Comparison of ENCODE assay signal across 8 cellular contexts in genomic region chr6:31969712-31970603, GRCh38. TPM values are rescaled to one million over a fixed set of nuclear protein-coding genes. Genes with fewer than 3 reads are reported as not detected.
DNase-seq lines count a peak whose midpoint lies in the region; ATAC-seq and TF ChIP-seq lines count a peak whose summit lies in the region.

No MANE protein-coding gene starts in this region.

- DNase-seq in activated CD4-positive, alpha-beta T cell treated with anti-CD3 and anti-CD28 coated beads for 36 hours, result no peak
- no peak for DNase-seq in activated CD4-positive, alpha-beta T cell treated with anti-CD3 and anti-CD28 coated beads for 1 hour
- DNase-seq in fibroblast of villous mesenchyme (ENCODE audit: low read depth) (peak; percentile 18), NCI-H510A treated with DMSO at 0.1 percent for 48 hours (lab: John Stamatoyannopoulos, UW) (no peak), uterus (no peak)
- DNase-seq in stimulated activated effector memory CD8-positive, alpha-beta T cell treated with anti-CD3 and anti-CD28 coated beads, Interleukin-12 subunit alpha, Interleukin-12 subunit beta, amount 100 ng/mL, for 72 hours (ENCODE audit: low spot score in 2 of 2), result no peak
- DNase-seq in stimulated activated CD4-positive, alpha-beta T cell treated with anti-CD3 and anti-CD28 coated beads, Interleukin-2, amount 100 ng/mL, for 24 hours, result no peak

- no peak for TF ChIP-seq CTCF in VCaP (conservative IDR thresholded peaks at IDR 0.05)
- no peak for TF ChIP-seq CTCF in fibroblast of villous mesenchyme (IDR thresholded peaks at IDR 0.05; ENCODE audit: insufficient read depth, low read depth, low read length)
- TF ChIP-seq CTCF in uterus (IDR thresholded peaks at IDR 0.05), result no peak

- peak overlapping the region; percentile 81 for H3K27ac Mint-ChIP-seq in activated CD4-positive, alpha-beta T cell treated with anti-CD3 and anti-CD28 coated beads for 36 hours
- peak overlapping the region; percentile 99 for H3K27ac Mint-ChIP-seq in stimulated activated effector memory CD8-positive, alpha-beta T cell treated with anti-CD3 and anti-CD28 coated beads, Interleukin-12 subunit alpha, Interleukin-12 subunit beta, amount 100 ng/mL, for 72 hours

- H3K27me3 ChIP-seq in uterus, result no peaks in the 10 kb centered on the region

- peaks cover 0 to 5% of the 10 kb centered on the region in 2 donors for H3K4me1 ChIP-seq in uterus

- no peak for ATAC-seq in activated CD4-positive, alpha-beta T cell treated with anti-CD3 and anti-CD28 coated beads for 36 hours
- ATAC-seq in stimulated activated effector memory CD8-positive, alpha-beta T cell treated with anti-CD3 and anti-CD28 coated beads, Interleukin-12 subunit alpha, Interleukin-12 subunit beta, amount 100 ng/mL, for 72 hours, result no peak

- H3K9me3 ChIP-seq in uterus, result no peaks in the 10 kb centered on the region

- no peaks in the 10 kb centered on the region for H3K27me3 Mint-ChIP-seq in activated CD4-positive, alpha-beta T cell treated with anti-CD3 and anti-CD28 coated beads for 36 hours

- CTCF ChIA-PET in activated CD4-positive, alpha-beta T cell treated with anti-CD3 and anti-CD28 coated beads for 36 hours (lab: Charles Lee), result interaction anchor here (0.6 to 1.5 kb wide), 3 partner anchors 10 to 18 kb away, joined by 3 to 4 read pairs (median 3); no protein-coding TSS in a partner anchor

- H3K4me3 Mint-ChIP-seq in activated CD4-positive, alpha-beta T cell treated with anti-CD3 and anti-CD28 coated beads for 36 hours, result peak overlapping the region; percentile 96
- H3K4me3 Mint-ChIP-seq in stimulated activated effector memory CD8-positive, alpha-beta T cell treated with anti-CD3 and anti-CD28 coated beads, Interleukin-12 subunit alpha, Interleukin-12 subunit beta, amount 100 ng/mL, for 72 hours, result peak overlapping the region; percentile 85

- intact Hi-C loops in activated CD4-positive, alpha-beta T cell treated with anti-CD3 and anti-CD28 coated beads for 36 hours (cut with DNase I, micrococcal nuclease), result loop anchor here (10.0 kb wide), 4 partner anchors 225 to 1305 kb away; partner anchors contain the start of genes B3GALT4 (in 1 of the 2), GPSM3 (in 1 of the 2), HSD17B8 (in 1 of the 2) and PBX2 (in 1 of the 2)
- intact Hi-C loops in uterus (cut with DNase I; ENCODE audit: low total_unique reads), result no loop called here

- no peak for TF ChIP-seq POLR2A in uterus (IDR thresholded peaks at IDR 0.05)

- H3K9me3 Mint-ChIP-seq in activated CD4-positive, alpha-beta T cell treated with anti-CD3 and anti-CD28 coated beads for 36 hours (ENCODE audit: low read depth), result no peaks in the 10 kb centered on the region
- H3K9me3 Mint-ChIP-seq in stimulated activated effector memory CD8-positive, alpha-beta T cell treated with anti-CD3 and anti-CD28 coated beads, Interleukin-12 subunit alpha, Interleukin-12 subunit beta, amount 100 ng/mL, for 72 hours, result no peaks in the 10 kb centered on the region

- peaks cover 43% of the 10 kb centered on the region for H3K4me1 Mint-ChIP-seq in activated CD4-positive, alpha-beta T cell treated with anti-CD3 and anti-CD28 coated beads for 36 hours
- peaks cover 65% of the 10 kb centered on the region for H3K4me1 Mint-ChIP-seq in stimulated activated effector memory CD8-positive, alpha-beta T cell treated with anti-CD3 and anti-CD28 coated beads, Interleukin-12 subunit alpha, Interleukin-12 subunit beta, amount 100 ng/mL, for 72 hours

- H3K4me3 ChIP-seq in fibroblast of villous mesenchyme (ENCODE audit: low read depth, low read length), result peak overlapping the region; percentile 61
- no peak overlapping the region for H3K4me3 ChIP-seq in uterus

- H3K27ac ChIP-seq in VCaP (peak overlapping the region; percentile 85; the same call in 1 of the 2 replicates), uterus (peak overlapping the region in 1 of 2 donors; percentile 94)

- no peaks in the 10 kb centered on the region for H3K36me3 ChIP-seq in uterus

- peaks cover 38% of the 10 kb centered on the region for H3K36me3 Mint-ChIP-seq in activated CD4-positive, alpha-beta T cell treated with anti-CD3 and anti-CD28 coated beads for 36 hours (ENCODE audit: low read depth)
- peaks cover 90% of the 10 kb centered on the region for H3K36me3 Mint-ChIP-seq in stimulated activated effector memory CD8-positive, alpha-beta T cell treated with anti-CD3 and anti-CD28 coated beads, Interleukin-12 subunit alpha, Interleukin-12 subunit beta, amount 100 ng/mL, for 72 hours

- POLR2A ChIA-PET in activated CD4-positive, alpha-beta T cell treated with anti-CD3 and anti-CD28 coated beads for 36 hours (lab: Charles Lee), result interaction anchor here (1.8 kb wide), 1 partner anchor 11 kb away, joined by 9 read pairs; the partner anchor contains the start of genes NELFE and SKIC2

RNA-seq across cellular contexts. Expression of gene DXO, which starts 2.0 kb away (rescaled TPM):
- total RNA-seq in activated CD4-positive, alpha-beta T cell treated with anti-CD3 and anti-CD28 coated beads for 36 hours, result 10 to 100 TPM; 12.6 to 13.9 TPM
- 14.2 and 21.9 TPM in 2 replicates for total RNA-seq in fibroblast of villous mesenchyme
- 10 to 100 TPM in 3 of 4 donors, 1 to 10 TPM in 1; 10.0 to 36.6 (median 14.7) TPM for total RNA-seq in uterus

RNA-seq across cellular contexts. Expression of gene SKIC2, which starts 11.0 kb away (rescaled TPM):
- total RNA-seq in activated CD4-positive, alpha-beta T cell treated with anti-CD3 and anti-CD28 coated beads for 36 hours, result 100 to 1,000 TPM in 1 of 2 experiments, 10 to 100 TPM in 1; 90.2 to 104 TPM
- 52.2 and 58.9 TPM in 2 replicates for total RNA-seq in fibroblast of villous mesenchyme
- total RNA-seq in uterus, result 10 to 100 TPM; 11.5 to 58.8 (median 35.6) TPM

RNA-seq across cellular contexts. Expression of gene NELFE, which starts 11.2 kb away (rescaled TPM):
- 10 to 100 TPM; 74.3 to 95.1 TPM for total RNA-seq in activated CD4-positive, alpha-beta T cell treated with anti-CD3 and anti-CD28 coated beads for 36 hours
- total RNA-seq in fibroblast of villous mesenchyme (106 and 120 TPM in 2 replicates), uterus (10 to 100 TPM; 30.3 to 73.0 (median 51.4) TPM)

RNA-seq across cellular contexts. Expression of gene C4A, which starts 11.9 kb away (rescaled TPM):
- total RNA-seq in activated CD4-positive, alpha-beta T cell treated with anti-CD3 and anti-CD28 coated beads for 36 hours, result 1 to 10 TPM; 3.4 to 3.9 TPM
- total RNA-seq in fibroblast of villous mesenchyme (6.0 and 13.9 TPM in 2 replicates), uterus (100 to 1,000 TPM in 1 of 4 donors, 10 to 100 TPM in 2, 1 to 10 TPM in 1; 3.8 to 100 (median 32.3) TPM)

RNA-seq across cellular contexts. Expression of gene CFB, which starts 24.1 kb away (rescaled TPM):
- under 1 TPM; 0.69 to 0.96 TPM for total RNA-seq in activated CD4-positive, alpha-beta T cell treated with anti-CD3 and anti-CD28 coated beads for 36 hours
- 3.5 and 12.1 TPM in 2 replicates for total RNA-seq in fibroblast of villous mesenchyme
- 10 to 100 TPM in 2 of 4 donors, 1 to 10 TPM in 1, not detected in 1; 6.2 to 32.6 (median 31.5) TPM for total RNA-seq in uterus
